2 cellular contexts compared by ENCODE assay signal in the genomic region with DNA sequence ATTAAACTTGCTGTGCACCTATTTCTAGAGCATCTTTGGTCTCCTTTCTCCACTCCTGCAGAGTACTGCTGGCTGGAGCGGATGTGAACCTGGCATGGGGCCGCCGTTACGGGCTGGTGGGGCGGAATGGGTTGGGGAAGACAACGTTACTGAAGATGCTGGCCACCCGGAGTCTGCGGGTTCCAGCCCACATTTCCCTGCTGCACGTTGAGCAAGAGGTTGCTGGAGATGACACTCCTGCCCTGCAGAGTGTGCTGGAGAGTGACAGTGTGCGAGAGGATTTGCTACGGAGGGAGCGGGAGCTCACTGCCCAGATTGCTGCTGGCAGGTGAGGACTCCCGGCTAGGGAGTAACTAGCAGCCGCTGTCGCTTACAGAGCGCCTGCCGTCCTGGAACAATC.
TF ChIP-seq lines count a peak whose summit lies in the region.

No MANE protein-coding gene starts in this region.

TF ChIP-seq in HepG2, 621 proteins besides CTCF, POLR2A, EP300 and RAD21:
- no peak for TF ChIP-seq ZNF792 (CRISPR knock-in tag; IDR thresholded peaks at IDR 0.05)
- TF ChIP-seq JUND (CRISPR knock-in tag; IDR thresholded peaks at IDR 0.05) = no peak
- no peak for TF ChIP-seq ZNF432 (CRISPR knock-in tag; IDR thresholded peaks at IDR 0.05; ENCODE audit: borderline replicate concordance)
- TF ChIP-seq ZNF512B (CRISPR knock-in tag; IDR thresholded peaks at IDR 0.05; ENCODE audit: borderline replicate concordance) = no peak
- TF ChIP-seq NFIC (IDR thresholded peaks at IDR 0.05; ENCODE audit: low read length) = no peak
- TF ChIP-seq SRSF1 (optimal IDR thresholded peaks at IDR 0.05; ENCODE audit: low read depth, low read length) = no peak
- TF ChIP-seq, protein P1, sequence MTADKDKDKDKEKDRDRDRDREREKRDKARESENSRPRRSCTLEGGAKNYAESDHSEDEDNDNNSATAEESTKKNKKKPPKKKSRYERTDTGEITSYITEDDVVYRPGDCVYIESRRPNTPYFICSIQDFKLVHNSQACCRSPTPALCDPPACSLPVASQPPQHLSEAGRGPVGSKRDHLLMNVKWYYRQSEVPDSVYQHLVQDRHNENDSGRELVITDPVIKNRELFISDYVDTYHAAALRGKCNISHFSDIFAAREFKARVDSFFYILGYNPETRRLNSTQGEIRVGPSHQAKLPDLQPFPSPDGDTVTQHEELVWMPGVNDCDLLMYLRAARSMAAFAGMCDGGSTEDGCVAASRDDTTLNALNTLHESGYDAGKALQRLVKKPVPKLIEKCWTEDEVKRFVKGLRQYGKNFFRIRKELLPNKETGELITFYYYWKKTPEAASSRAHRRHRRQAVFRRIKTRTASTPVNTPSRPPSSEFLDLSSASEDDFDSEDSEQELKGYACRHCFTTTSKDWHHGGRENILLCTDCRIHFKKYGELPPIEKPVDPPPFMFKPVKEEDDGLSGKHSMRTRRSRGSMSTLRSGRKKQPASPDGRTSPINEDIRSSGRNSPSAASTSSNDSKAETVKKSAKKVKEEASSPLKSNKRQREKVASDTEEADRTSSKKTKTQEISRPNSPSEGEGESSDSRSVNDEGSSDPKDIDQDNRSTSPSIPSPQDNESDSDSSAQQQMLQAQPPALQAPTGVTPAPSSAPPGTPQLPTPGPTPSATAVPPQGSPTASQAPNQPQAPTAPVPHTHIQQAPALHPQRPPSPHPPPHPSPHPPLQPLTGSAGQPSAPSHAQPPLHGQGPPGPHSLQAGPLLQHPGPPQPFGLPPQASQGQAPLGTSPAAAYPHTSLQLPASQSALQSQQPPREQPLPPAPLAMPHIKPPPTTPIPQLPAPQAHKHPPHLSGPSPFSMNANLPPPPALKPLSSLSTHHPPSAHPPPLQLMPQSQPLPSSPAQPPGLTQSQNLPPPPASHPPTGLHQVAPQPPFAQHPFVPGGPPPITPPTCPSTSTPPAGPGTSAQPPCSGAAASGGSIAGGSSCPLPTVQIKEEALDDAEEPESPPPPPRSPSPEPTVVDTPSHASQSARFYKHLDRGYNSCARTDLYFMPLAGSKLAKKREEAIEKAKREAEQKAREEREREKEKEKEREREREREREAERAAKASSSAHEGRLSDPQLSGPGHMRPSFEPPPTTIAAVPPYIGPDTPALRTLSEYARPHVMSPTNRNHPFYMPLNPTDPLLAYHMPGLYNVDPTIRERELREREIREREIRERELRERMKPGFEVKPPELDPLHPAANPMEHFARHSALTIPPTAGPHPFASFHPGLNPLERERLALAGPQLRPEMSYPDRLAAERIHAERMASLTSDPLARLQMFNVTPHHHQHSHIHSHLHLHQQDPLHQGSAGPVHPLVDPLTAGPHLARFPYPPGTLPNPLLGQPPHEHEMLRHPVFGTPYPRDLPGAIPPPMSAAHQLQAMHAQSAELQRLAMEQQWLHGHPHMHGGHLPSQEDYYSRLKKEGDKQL (CRISPR knock-in tag; IDR thresholded peaks at IDR 0.05; ENCODE audit: low read depth) = no peak

TF ChIP-seq in SK-N-SH treated with all-trans-retinoic acid at 6 μM for 48 hours, 23 proteins besides CTCF, POLR2A, EP300 and RAD21:
- TF ChIP-seq ZFP30 (CRISPR knock-in tag; IDR thresholded peaks at IDR 0.05) (no peak), ZC3H10 (CRISPR knock-in tag; IDR thresholded peaks at IDR 0.05) (no peak), ZFP3 (CRISPR knock-in tag; IDR thresholded peaks at IDR 0.05) (no peak), RARB (CRISPR knock-in tag; IDR thresholded peaks at IDR 0.05) (no peak), TCF4 (CRISPR knock-in tag; IDR thresholded peaks at IDR 0.05; ENCODE audit: borderline replicate concordance) (no peak), POU6F1 (CRISPR knock-in tag; IDR thresholded peaks at IDR 0.05; ENCODE audit: borderline replicate concordance, low read depth) (no peak), GLIS3 (CRISPR knock-in tag; IDR thresholded peaks at IDR 0.05) (no peak), PATZ1 (CRISPR knock-in tag; IDR thresholded peaks at IDR 0.05; ENCODE audit: borderline replicate concordance) (no peak), CSDC2 (CRISPR knock-in tag; IDR thresholded peaks at IDR 0.05) (no peak), ISL1 (CRISPR knock-in tag; IDR thresholded peaks at IDR 0.05) (no peak), ARNTL (CRISPR knock-in tag; IDR thresholded peaks at IDR 0.05; ENCODE audit: borderline replicate concordance, low read depth) (no peak), BACH2 (CRISPR knock-in tag; IDR thresholded peaks at IDR 0.05; ENCODE audit: borderline replicate concordance) (no peak), SNAI2 (CRISPR knock-in tag; IDR thresholded peaks at IDR 0.05) (no peak), PPARA (CRISPR knock-in tag; IDR thresholded peaks at IDR 0.05; ENCODE audit: borderline replicate concordance) (no peak), OSR1 (CRISPR knock-in tag; IDR thresholded peaks at IDR 0.05) (no peak), TOX (CRISPR knock-in tag; IDR thresholded peaks at IDR 0.05; ENCODE audit: borderline replicate concordance) (no peak)
- TF ChIP-seq, protein P2, sequence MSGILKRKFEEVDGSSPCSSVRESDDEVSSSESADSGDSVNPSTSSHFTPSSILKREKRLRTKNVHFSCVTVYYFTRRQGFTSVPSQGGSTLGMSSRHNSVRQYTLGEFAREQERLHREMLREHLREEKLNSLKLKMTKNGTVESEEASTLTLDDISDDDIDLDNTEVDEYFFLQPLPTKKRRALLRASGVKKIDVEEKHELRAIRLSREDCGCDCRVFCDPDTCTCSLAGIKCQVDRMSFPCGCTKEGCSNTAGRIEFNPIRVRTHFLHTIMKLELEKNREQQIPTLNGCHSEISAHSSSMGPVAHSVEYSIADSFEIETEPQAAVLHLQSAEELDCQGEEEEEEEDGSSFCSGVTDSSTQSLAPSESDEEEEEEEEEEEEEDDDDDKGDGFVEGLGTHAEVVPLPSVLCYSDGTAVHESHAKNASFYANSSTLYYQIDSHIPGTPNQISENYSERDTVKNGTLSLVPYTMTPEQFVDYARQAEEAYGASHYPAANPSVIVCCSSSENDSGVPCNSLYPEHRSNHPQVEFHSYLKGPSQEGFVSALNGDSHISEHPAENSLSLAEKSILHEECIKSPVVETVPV (CRISPR knock-in tag; IDR thresholded peaks at IDR 0.05) = no peak
- TF ChIP-seq, protein P3, sequence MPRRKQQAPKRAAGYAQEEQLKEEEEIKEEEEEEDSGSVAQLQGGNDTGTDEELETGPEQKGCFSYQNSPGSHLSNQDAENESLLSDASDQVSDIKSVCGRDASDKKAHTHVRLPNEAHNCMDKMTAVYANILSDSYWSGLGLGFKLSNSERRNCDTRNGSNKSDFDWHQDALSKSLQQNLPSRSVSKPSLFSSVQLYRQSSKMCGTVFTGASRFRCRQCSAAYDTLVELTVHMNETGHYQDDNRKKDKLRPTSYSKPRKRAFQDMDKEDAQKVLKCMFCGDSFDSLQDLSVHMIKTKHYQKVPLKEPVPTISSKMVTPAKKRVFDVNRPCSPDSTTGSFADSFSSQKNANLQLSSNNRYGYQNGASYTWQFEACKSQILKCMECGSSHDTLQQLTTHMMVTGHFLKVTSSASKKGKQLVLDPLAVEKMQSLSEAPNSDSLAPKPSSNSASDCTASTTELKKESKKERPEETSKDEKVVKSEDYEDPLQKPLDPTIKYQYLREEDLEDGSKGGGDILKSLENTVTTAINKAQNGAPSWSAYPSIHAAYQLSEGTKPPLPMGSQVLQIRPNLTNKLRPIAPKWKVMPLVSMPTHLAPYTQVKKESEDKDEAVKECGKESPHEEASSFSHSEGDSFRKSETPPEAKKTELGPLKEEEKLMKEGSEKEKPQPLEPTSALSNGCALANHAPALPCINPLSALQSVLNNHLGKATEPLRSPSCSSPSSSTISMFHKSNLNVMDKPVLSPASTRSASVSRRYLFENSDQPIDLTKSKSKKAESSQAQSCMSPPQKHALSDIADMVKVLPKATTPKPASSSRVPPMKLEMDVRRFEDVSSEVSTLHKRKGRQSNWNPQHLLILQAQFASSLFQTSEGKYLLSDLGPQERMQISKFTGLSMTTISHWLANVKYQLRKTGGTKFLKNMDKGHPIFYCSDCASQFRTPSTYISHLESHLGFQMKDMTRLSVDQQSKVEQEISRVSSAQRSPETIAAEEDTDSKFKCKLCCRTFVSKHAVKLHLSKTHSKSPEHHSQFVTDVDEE (CRISPR knock-in tag; IDR thresholded peaks at IDR 0.05) = no peak
